27 cellular contexts compared by ENCODE assay signal in the genomic region with DNA sequence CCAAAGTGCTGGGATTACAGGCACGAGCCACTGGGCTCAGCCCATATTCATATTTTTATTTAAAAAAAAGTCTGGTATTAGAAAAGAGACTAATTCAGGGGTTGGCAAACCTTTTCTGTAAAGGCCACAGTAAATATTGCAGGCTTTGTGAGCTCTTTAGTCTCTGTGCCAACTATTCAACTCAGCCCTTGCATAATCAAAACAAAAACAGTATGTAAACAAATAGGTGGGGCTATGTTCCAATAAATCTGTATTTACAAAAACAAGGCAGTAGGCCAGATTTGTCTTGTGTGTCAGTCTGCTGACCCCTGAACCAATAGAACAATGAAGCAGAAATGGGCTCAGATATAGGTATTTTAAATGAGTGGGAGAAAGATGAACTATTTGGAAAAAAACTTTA. TPM values are rescaled to one million over a fixed set of nuclear protein-coding genes. Genes with fewer than 3 reads are reported as not detected.
DNase-seq lines count a peak whose midpoint lies in the region; ATAC-seq and TF ChIP-seq lines count a peak whose summit lies in the region.
"Had no signal": no experiment of that assay in that cellular context is flagged by ENCODE, and none has a peak within 500 bp of the region (broad histone marks: within the 10 kb centered on the region; RNA-seq: fewer than 3 reads in every experiment).

No MANE protein-coding gene starts in this region.

- no TSS peak for BruUV-seq in Panc1 (replicated peaks; lab: Mats Ljungman, UMichigan)

- H3K27me3 ChIP-seq in Panc1 (ENCODE audit: control insufficient read depth, insufficient read depth, low read length): no peaks in the 10 kb centered on the region
- H3K27me3 ChIP-seq: gastroesophageal sphincter, MG63, ovary had no signal

- no peak for TF ChIP-seq CTCF in Panc1 (IDR thresholded peaks at IDR 0.05)
- TF ChIP-seq CTCF in fibroblast of mammary gland (conservative IDR thresholded peaks at IDR 0.05; ENCODE audit: control insufficient read depth, insufficient read depth, low read depth, low read length): no peak

- H3K9me3 ChIP-seq in Panc1 (ENCODE audit: control insufficient read depth, insufficient read depth, low read depth, low read length): no peaks in the 10 kb centered on the region
- H3K9me3 ChIP-seq: gastroesophageal sphincter, left ventricle myocardium inferior, MG63, ovary had no signal

- ATAC-seq in Panc1: no peak
- ATAC-seq: gastroesophageal sphincter, natural killer cell, right cardiac atrium had no signal

- CTCF ChIA-PET in Panc1 (lab: Charles Lee): no interaction called here

- no peaks in the 10 kb centered on the region for H3K36me3 ChIP-seq in Panc1 (ENCODE audit: control insufficient read depth, insufficient read depth, low read length)
- H3K36me3 ChIP-seq: gastroesophageal sphincter, left ventricle myocardium inferior, MG63, ovary, WERI-Rb-1 had no signal

- no peak overlapping the region for H3K4me3 ChIP-seq in Panc1 (ENCODE audit: low read depth in 2 of 2, low read length in 2 of 2)
- no peak overlapping the region for H3K4me3 ChIP-seq in fibroblast of mammary gland (ENCODE audit: control insufficient read depth, low read depth, low read length)
- H3K4me3 ChIP-seq: gastroesophageal sphincter, left ventricle myocardium inferior, MG63, ovary had no signal

- intact Hi-C loops in Panc1 (cut with micrococcal nuclease; ENCODE audit: unreplicated experiment): no loop called here

- in situ Hi-C loops in Panc1 (cut with HindIII; ENCODE audit: low pct_unique_long_range_greater_than_20kb, low sequenced_read_pairs): no loop called here

- H3K27ac ChIP-seq in Panc1 (ENCODE audit: low read length): no peak overlapping the region
- H3K27ac ChIP-seq: gastroesophageal sphincter, left ventricle myocardium inferior, ovary, WERI-Rb-1 had no signal

- POLR2A ChIA-PET in Panc1 (lab: Charles Lee): no interaction called here

- peaks cover 5% of the 10 kb centered on the region; the same call in 1 of the 2 replicates for H3K4me1 ChIP-seq in Panc1 (ENCODE audit: control insufficient read depth, insufficient read depth, low read length)

- DNase-seq in HuH-7.5 (ENCODE audit: low spot score): peak; percentile 14
- peak; percentile 5 for DNase-seq in Panc1 (ENCODE audit: low read depth, low spot score)
- peak; percentile 13 for DNase-seq in fibroblast of mammary gland (ENCODE audit: low read depth)
- DNase-seq in pons (ENCODE audit: low spot score): peak; percentile 43
- DNase-seq in NCI-H2107 (lab: John Stamatoyannopoulos, UW): no peak
- DNase-seq in NCI-H187 (lab: John Stamatoyannopoulos, UW): no peak
- no peak for DNase-seq in cortex of kidney (lab: John Stamatoyannopoulos, UW)
- DNase-seq: activated CD4-positive, alpha-beta T cell treated with anti-CD3 and anti-CD28 coated beads, Interleukin-2, amount 10 ng/mL, durations not matched to agents 7 days and 5 days; activated naive CD4-positive, alpha-beta T cell treated with anti-CD3 and anti-CD28 coated beads, Interleukin-2, amount 10 ng/mL, durations not matched to agents 7 days and 5 days; anterior cingulate cortex; CD4-positive, CD25-positive, alpha-beta regulatory T cell; hypothalamus; left ventricle myocardium inferior; MG63; natural killer cell; NCI-H1436; NCI-H2171; NCI-H748 treated with DMSO at 0.1 percent for 48 hours; ovary; right cardiac atrium; Right ventricle myocardium superior; stimulated activated CD4-positive, alpha-beta T cell treated with anti-CD3 and anti-CD28 coated beads, Interleukin-12 subunit alpha, Interleukin-12 subunit beta, amount 100 ng/mL, for 4 hours; stimulated activated CD4-positive, alpha-beta T cell treated with anti-CD3 and anti-CD28 coated beads, Interleukin-4, amount 100 ng/mL, for 4 hours; stimulated activated naive CD4-positive, alpha-beta T cell; WERI-Rb-1 had no signal

RNA-seq across cellular contexts. Expression of a gene that starts 49.3 kb away (rescaled TPM):
- total RNA-seq in Panc1 (2021; ENCODE audit: unreplicated experiment): 32.8 TPM
- 14.1 TPM for polyA plus RNA-seq in Panc1 (2012; ENCODE audit: insufficient read length)
- total RNA-seq: OCI-LY7 had no signal

Comparison
In these comparisons a context has a peak if more than half of its experiments do, and no peak if none do; other contexts are left out.
1. DNase-seq: peak in HuH-7.5 (single experiment), Panc1 (single experiment), fibroblast of mammary gland (single experiment) and pons (single experiment); none in NCI-H2107 (single experiment), NCI-H187 (0 of 2) and cortex of kidney (single experiment).